ENCODE assay signal across 8 cellular contexts in the genomic region with DNA sequence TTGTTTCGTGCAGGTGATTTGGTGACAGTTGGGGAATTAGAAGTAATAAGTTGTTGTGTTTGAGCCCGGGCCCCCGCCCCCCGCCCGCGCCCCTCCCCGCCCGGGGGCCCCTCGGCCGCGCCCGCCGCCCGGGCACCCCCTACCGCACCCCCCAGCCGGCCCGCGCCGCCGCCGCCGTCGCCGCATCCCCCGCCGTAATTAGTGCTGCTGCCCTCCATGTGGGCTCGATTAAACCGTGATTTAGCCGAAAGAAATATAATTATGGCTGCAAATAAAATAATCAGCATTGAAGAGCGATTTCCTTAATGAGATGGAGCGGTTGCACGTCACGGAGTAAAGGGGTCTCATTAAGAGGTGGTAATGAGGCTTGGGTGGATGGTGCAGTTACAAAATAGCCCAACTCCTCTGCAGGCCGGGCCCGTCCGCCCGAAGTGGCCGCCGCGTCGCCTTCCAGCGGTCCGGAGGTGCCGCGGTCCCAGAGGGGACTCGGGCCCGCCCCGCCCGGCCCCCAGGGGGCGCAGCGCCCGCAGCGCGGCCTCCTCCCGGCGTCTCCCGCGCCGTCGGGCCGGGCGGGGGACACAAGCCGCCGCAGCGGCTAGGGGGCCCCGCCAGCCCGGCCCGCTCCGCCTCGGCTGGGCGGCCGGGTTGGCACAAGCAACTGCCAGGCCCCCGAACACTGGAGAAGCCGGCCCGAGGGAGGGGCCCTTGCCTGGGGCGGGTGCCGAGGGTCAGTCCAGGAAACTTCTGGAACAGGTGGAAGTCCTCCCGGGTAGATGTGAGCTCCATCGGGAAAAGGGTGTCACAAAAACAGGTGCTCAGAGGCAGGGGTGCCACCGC. TPM values are rescaled to one million over a fixed set of nuclear protein-coding genes. Genes with fewer than 3 reads are reported as not detected.
DNase-seq lines count a peak whose midpoint lies in the region; ATAC-seq and TF ChIP-seq lines count a peak whose summit lies in the region.

No MANE protein-coding gene starts in this region.

- DNase-seq in activated CD4-positive, alpha-beta T cell treated with anti-CD3 and anti-CD28 coated beads for 36 hours = peak; percentile 61
- no peak for DNase-seq in activated CD4-positive, alpha-beta T cell treated with anti-CD3 and anti-CD28 coated beads for 1 hour
- peak; percentile 58 for DNase-seq in Karpas-422
- DNase-seq in activated T-cell treated with anti-CD3 and anti-CD28 coated beads, Interleukin-2, amount 50 U/mL, for 24 hours = peak; percentile 67
- DNase-seq in left ventricle myocardium superior = peak; percentile 61
- DNase-seq in smooth muscle cell (lab: John Stamatoyannopoulos, UW; ENCODE audit: unreplicated experiment) = no peak

- peaks cover 74% of the 10 kb centered on the region for H3K27me3 Mint-ChIP-seq in activated CD4-positive, alpha-beta T cell treated with anti-CD3 and anti-CD28 coated beads for 36 hours
- H3K27me3 Mint-ChIP-seq in activated T-cell treated with anti-CD3 and anti-CD28 coated beads, Interleukin-2, amount 50 U/mL, for 24 hours = peaks cover 90% of the 10 kb centered on the region

- H3K9ac ChIP-seq in Karpas-422 (ENCODE audit: low read length) = no peak overlapping the region
- no peak overlapping the region for H3K9ac ChIP-seq in smooth muscle cell (ENCODE audit: low read depth)

- peak; percentile 57 for ATAC-seq in activated CD4-positive, alpha-beta T cell treated with anti-CD3 and anti-CD28 coated beads for 36 hours
- peak; percentile 69 for ATAC-seq in left ventricle myocardium superior
- no peak for ATAC-seq in HG03442 (IDR thresholded peaks at IDR 0.05; ENCODE audit: unreplicated experiment)
- no peak for ATAC-seq in GM19452 (IDR thresholded peaks at IDR 0.05; ENCODE audit: unreplicated experiment)

- H3K9me3 ChIP-seq in Karpas-422 (ENCODE audit: low read length) = no peaks in the 10 kb centered on the region
- no peaks in the 10 kb centered on the region for H3K9me3 ChIP-seq in smooth muscle cell (replicated peaks; ENCODE audit: low read depth)

- H3K27ac ChIP-seq in Karpas-422 (ENCODE audit: low read length) = no peak overlapping the region
- no peak overlapping the region for H3K27ac ChIP-seq in smooth muscle cell (ENCODE audit: low read depth)

- 1% methylated on average over 54 of the region's 80 CpGs for WGBS in smooth muscle cell (ENCODE audit: low lambda C conversion rate)

- POLR2A ChIA-PET in activated CD4-positive, alpha-beta T cell treated with anti-CD3 and anti-CD28 coated beads for 36 hours (lab: Charles Lee) = no interaction called here

- peak overlapping the region; percentile 50 for H3K4me3 Mint-ChIP-seq in activated CD4-positive, alpha-beta T cell treated with anti-CD3 and anti-CD28 coated beads for 36 hours
- H3K4me3 Mint-ChIP-seq in activated T-cell treated with anti-CD3 and anti-CD28 coated beads, Interleukin-2, amount 50 U/mL, for 24 hours = peak overlapping the region; percentile 52

- intact Hi-C loops in activated CD4-positive, alpha-beta T cell treated with anti-CD3 and anti-CD28 coated beads for 36 hours (cut with DNase I, micrococcal nuclease) = loop anchor here (5.0 to 10.0 kb wide), 3 partner anchors 129 to 517 kb away; a partner anchor contains a TSS
- intact Hi-C loops in left ventricle myocardium superior (cut with micrococcal nuclease) = no loop called here

- H4K20me1 ChIP-seq in Karpas-422 (ENCODE audit: insufficient read depth, low read depth, low read length) = no peaks in the 10 kb centered on the region
- H4K20me1 ChIP-seq in smooth muscle cell (ENCODE audit: low read depth) = no peaks in the 10 kb centered on the region

- no peaks in the 10 kb centered on the region for H3K36me3 ChIP-seq in Karpas-422 (ENCODE audit: insufficient read depth, low read length)
- H3K36me3 ChIP-seq in smooth muscle cell (ENCODE audit: low read depth) = no peaks in the 10 kb centered on the region

- no peaks in the 10 kb centered on the region for H3F3A ChIP-seq in smooth muscle cell (ENCODE audit: low read depth)

- CTCF ChIA-PET in activated CD4-positive, alpha-beta T cell treated with anti-CD3 and anti-CD28 coated beads for 36 hours (lab: Charles Lee) = interaction anchor here (0.5 kb wide), 1 partner anchor 204 kb away, joined by 3 read pairs; no protein-coding TSS in a partner anchor

- H3K4me2 ChIP-seq in Karpas-422 (ENCODE audit: low read depth, low read length, poor library complexity, severe bottlenecking) (peak overlapping the region; percentile 47), smooth muscle cell (peak overlapping the region; percentile 91)

- H2AFZ ChIP-seq in Karpas-422 (ENCODE audit: low read length) (no peak overlapping the region), smooth muscle cell (ENCODE audit: low read depth) (no peak overlapping the region)

- H3K36me3 Mint-ChIP-seq in activated CD4-positive, alpha-beta T cell treated with anti-CD3 and anti-CD28 coated beads for 36 hours (ENCODE audit: low read depth) = no peaks in the 10 kb centered on the region
- H3K36me3 Mint-ChIP-seq in activated T-cell treated with anti-CD3 and anti-CD28 coated beads, Interleukin-2, amount 50 U/mL, for 24 hours (ENCODE audit: low read depth) = no peaks in the 10 kb centered on the region

- H3K4me1 Mint-ChIP-seq in activated CD4-positive, alpha-beta T cell treated with anti-CD3 and anti-CD28 coated beads for 36 hours = peaks cover 19% of the 10 kb centered on the region
- H3K4me1 Mint-ChIP-seq in activated T-cell treated with anti-CD3 and anti-CD28 coated beads, Interleukin-2, amount 50 U/mL, for 24 hours (ENCODE audit: low read depth) = peaks cover 21% of the 10 kb centered on the region

- H3K27me3 ChIP-seq in Karpas-422 (ENCODE audit: low read length) = no peaks in the 10 kb centered on the region
- peaks cover 100% of the 10 kb centered on the region for H3K27me3 ChIP-seq in smooth muscle cell (ENCODE audit: low read depth)

- peaks cover 2% of the 10 kb centered on the region for H3K9me3 Mint-ChIP-seq in activated CD4-positive, alpha-beta T cell treated with anti-CD3 and anti-CD28 coated beads for 36 hours (ENCODE audit: low read depth)
- no peaks in the 10 kb centered on the region for H3K9me3 Mint-ChIP-seq in activated T-cell treated with anti-CD3 and anti-CD28 coated beads, Interleukin-2, amount 50 U/mL, for 24 hours

- peak; percentile 59 for TF ChIP-seq CTCF in smooth muscle cell (IDR thresholded peaks at IDR 0.05; ENCODE audit: borderline replicate concordance, insufficient read depth, poor library complexity, severe bottlenecking)

- H3K27ac Mint-ChIP-seq in activated CD4-positive, alpha-beta T cell treated with anti-CD3 and anti-CD28 coated beads for 36 hours = no peak overlapping the region
- no peak overlapping the region for H3K27ac Mint-ChIP-seq in activated T-cell treated with anti-CD3 and anti-CD28 coated beads, Interleukin-2, amount 50 U/mL, for 24 hours

- H3K79me2 ChIP-seq in Karpas-422 (ENCODE audit: low read length) (no peaks in the 10 kb centered on the region), smooth muscle cell (ENCODE audit: low read depth) (no peaks in the 10 kb centered on the region)

- no peaks in the 10 kb centered on the region for H3K9me2 ChIP-seq in Karpas-422 (replicated peaks; ENCODE audit: insufficient read depth, low read length)

- no peak overlapping the region for H3K4me3 ChIP-seq in Karpas-422 (ENCODE audit: low read length)
- peak overlapping the region; percentile 46 for H3K4me3 ChIP-seq in smooth muscle cell

- no peaks in the 10 kb centered on the region for H3K4me1 ChIP-seq in Karpas-422 (ENCODE audit: low read length)
- H3K4me1 ChIP-seq in smooth muscle cell (ENCODE audit: low read depth) = peaks cover 23% of the 10 kb centered on the region

RNA-seq across cellular contexts. Expression of a gene that starts 6.9 kb away (rescaled TPM):
- not detected for total RNA-seq in activated CD4-positive, alpha-beta T cell treated with anti-CD3 and anti-CD28 coated beads for 36 hours
- total RNA-seq in Karpas-422 (2014; rRNA removed; shearing (Covaris generic); ENCODE audit: low replicate concordance) = not detected in 2 replicates
- total RNA-seq in left ventricle myocardium superior = not detected
- not detected in 2 replicates for total RNA-seq in smooth muscle cell
- polyA plus RNA-seq in smooth muscle cell = not detected in 2 replicates

Comparison
In these comparisons a context has a peak if more than half of its experiments do, and no peak if none do; other contexts are left out.
1. DNase-seq: peak in activated CD4-positive, alpha-beta T cell treated with anti-CD3 and anti-CD28 coated beads for 36 hours (single experiment), Karpas-422 (single experiment), activated T-cell treated with anti-CD3 and anti-CD28 coated beads, Interleukin-2, amount 50 U/mL, for 24 hours (single experiment) and left ventricle myocardium superior (single experiment); none in activated CD4-positive, alpha-beta T cell treated with anti-CD3 and anti-CD28 coated beads for 1 hour (single experiment) and smooth muscle cell (single experiment).
2. ATAC-seq: peak in activated CD4-positive, alpha-beta T cell treated with anti-CD3 and anti-CD28 coated beads for 36 hours (single experiment) and left ventricle myocardium superior (single experiment); none in HG03442 (single experiment) and GM19452 (single experiment).